In genomic region chr1:212291505-212292134, GRCh38 we compare ENCODE assay signal across 8 cellular contexts. TPM values are rescaled to one million over a fixed set of nuclear protein-coding genes. Genes with fewer than 3 reads are reported as not detected.
DNase-seq lines count a peak whose midpoint lies in the region; ATAC-seq and TF ChIP-seq lines count a peak whose summit lies in the region.

No MANE protein-coding gene starts in this region.

- intact Hi-C loops in breast epithelium (cut with DNase I; ENCODE audit: low total_unique reads): loop anchor here (2.0 kb wide), 1 partner anchor 59 kb away; no protein-coding TSS in a partner anchor

- 33% methylated on average over 6 of the region's 6 CpGs for WGBS in liver

- H3K27me3 ChIP-seq in breast epithelium (no peaks in the 10 kb centered on the region), liver (ENCODE audit: control insufficient read depth in 4 of 4, insufficient read depth in 4 of 4, low read length in 3 of 4) (no peaks in the 10 kb centered on the region)

- H3K36me3 ChIP-seq in breast epithelium: no peaks in the 10 kb centered on the region
- no peaks in the 10 kb centered on the region for H3K36me3 ChIP-seq in liver (ENCODE audit: control insufficient read depth in 4 of 4, insufficient read depth in 3 of 4, low read depth in 1 of 4, low read length in 3 of 4)

- DNase-seq in DMS153 (lab: John Stamatoyannopoulos, UW): peak; percentile 86
- DNase-seq in HuH-7.5 (ENCODE audit: low spot score): peak; percentile 54
- DNase-seq in NOMO-1 treated with dmso at 0.1 percent for 144 hours (lab: John Stamatoyannopoulos, UW; ENCODE audit: unreplicated experiment): peak; percentile 17
- no peak for DNase-seq in breast epithelium (ENCODE audit: low spot score in 2 of 2)
- no peak for DNase-seq in occipital lobe (lab: John Stamatoyannopoulos, UW)

- TF ChIP-seq POLR2A in breast epithelium (IDR thresholded peaks at IDR 0.05): no peak

- no peaks in the 10 kb centered on the region for H3K9me3 ChIP-seq in breast epithelium
- H3K9me3 ChIP-seq in liver (ENCODE audit: control insufficient read depth in 4 of 4, low read length in 3 of 4): no peaks in the 10 kb centered on the region

- H3K4me3 ChIP-seq in breast epithelium (no peak overlapping the region), liver (ENCODE audit: low read depth in 1 of 3, low read length in 3 of 3) (no peak overlapping the region)

- H3K4me1 ChIP-seq in breast epithelium: peaks cover 3 to 11% of the 10 kb centered on the region in 2 donors
- peaks cover 10 to 60% (median 47%) of the 10 kb centered on the region in 4 donors for H3K4me1 ChIP-seq in liver (ENCODE audit: control insufficient read depth in 4 of 4, insufficient read depth in 4 of 4, low read length in 3 of 4)

- peak overlapping the region in 1 of 2 donors; percentile 27 for H3K27ac ChIP-seq in breast epithelium
- H3K27ac ChIP-seq in liver (ENCODE audit: low read depth in 1 of 2, low read length in 2 of 2): peak overlapping the region in 1 of 2 donors; percentile 51

- peak in 2 of 3 donors; percentile 43 to 54 for TF ChIP-seq CTCF in breast epithelium (IDR thresholded peaks at IDR 0.05)
- TF ChIP-seq CTCF in liver (IDR thresholded peaks at IDR 0.05; ENCODE audit: low read depth, low read length, missing input control): peak; percentile 67

- ATAC-seq in GM21360 (IDR thresholded peaks at IDR 0.05; ENCODE audit: unreplicated experiment) (peak; percentile 60), HG02571 (IDR thresholded peaks at IDR 0.05; ENCODE audit: unreplicated experiment) (no peak)

- H3K9ac ChIP-seq in liver (ENCODE audit: low read depth in 1 of 2, low read length in 2 of 2): no peak overlapping the region

- peak; percentile 87 to 91 for TF ChIP-seq RAD21 in liver (IDR thresholded peaks at IDR 0.05)

TF ChIP-seq in liver, 16 proteins besides CTCF, POLR2A, EP300 and RAD21:
- TF ChIP-seq JUND (IDR thresholded peaks at IDR 0.05) (no peak), SP1 (IDR thresholded peaks at IDR 0.05) (peak; percentile 21), YY1 (IDR thresholded peaks at IDR 0.05) (peak; percentile 51), FOXA1 (IDR thresholded peaks at IDR 0.05) (peak; percentile 59), ATF3 (IDR thresholded peaks at IDR 0.05) (no peak), REST (IDR thresholded peaks at IDR 0.05) (no peak), GABPA (IDR thresholded peaks at IDR 0.05 in 1 of 2, conservative IDR thresholded peaks at IDR 0.05 in 1 of 2) (no peak), ZBTB33 (IDR thresholded peaks at IDR 0.05) (no peak), HNF4A (conservative IDR thresholded peaks at IDR 0.05) (no peak), RXRA (IDR thresholded peaks at IDR 0.05) (peak; percentile 65 to 68), FOXA2 (IDR thresholded peaks at IDR 0.05) (peak; percentile 88), EGR1 (IDR thresholded peaks at IDR 0.05; ENCODE audit: low read depth in 2 of 2) (no peak), TAF1 (conservative IDR thresholded peaks at IDR 0.05) (no peak), HNF4G (IDR thresholded peaks at IDR 0.05) (no peak), MAX (IDR thresholded peaks at IDR 0.05) (no peak), NR2F2 (IDR thresholded peaks at IDR 0.05) (no peak)

RNA-seq across cellular contexts. Expression of gene PPP2R5A, which starts 6.4 kb away (rescaled TPM):
- total RNA-seq in breast epithelium (10 to 100 TPM; 48.5 to 85.5 (median 57.4) TPM), liver (10 to 100 TPM; 29.5 to 40.7 TPM), occipital lobe (34.5 TPM)
- 10 to 100 TPM; 22.9 to 27.4 TPM for polyA plus RNA-seq in liver

Comparison
In these comparisons a context has a peak if more than half of its experiments do, and no peak if none do; other contexts are left out.
1. DNase-seq: peak in DMS153 (single experiment), HuH-7.5 (single experiment) and NOMO-1 treated with dmso at 0.1 percent for 144 hours (single experiment); none in breast epithelium (0 of 2) and occipital lobe (single experiment).